Comparison of ENCODE assay signal across 8 cellular contexts in genomic region chr19:1275260-1275975, GRCh38. TPM values are rescaled to one million over a fixed set of nuclear protein-coding genes. Genes with fewer than 3 reads are reported as not detected.
DNase-seq lines count a peak whose midpoint lies in the region; ATAC-seq and TF ChIP-seq lines count a peak whose summit lies in the region.

FAM174C (plus strand) TSS chr19:1275530; CDS start chr19:1275550, 20 bp downstream.

- peaks cover 53 to 68% (median 63%) of the 10 kb centered on the region in 4 donors for H3K4me1 ChIP-seq in transverse colon

- peaks cover 55% of the 10 kb centered on the region for H3K4me1 Mint-ChIP-seq in activated naive CD8-positive, alpha-beta T cell treated with anti-CD3 and anti-CD28 coated beads, Interleukin-2, amount 50 U/mL, for 24 hours

- H3K27me3 ChIP-seq in transverse colon: no peaks in the 10 kb centered on the region

- peak within 1 kb of the TSS; percentile 79 for H3K4me3 ChIP-seq in GM12875 (ENCODE audit: low read depth, low read length)
- peak within 1 kb of the TSS; percentile 54 to 67 (median 58) for H3K4me3 ChIP-seq in transverse colon

- DNase-seq in NCI-H1436 (lab: John Stamatoyannopoulos, UW) (peak; percentile 96), SW480 (ENCODE audit: low spot score) (peak; percentile 91), Right ventricle myocardium superior (peak; percentile 97), pons (ENCODE audit: low spot score) (peak; percentile 90), transverse colon (peak; percentile 96)
- peak; percentile 96 for DNase-seq in activated naive CD8-positive, alpha-beta T cell treated with anti-CD3 and anti-CD28 coated beads, Interleukin-2, amount 50 U/mL, for 24 hours

- peak within 1 kb of the TSS; percentile 95 for H3K27ac Mint-ChIP-seq in activated naive CD8-positive, alpha-beta T cell treated with anti-CD3 and anti-CD28 coated beads, Interleukin-2, amount 50 U/mL, for 24 hours

- in situ Hi-C loops in transverse colon (cut with MboI; ENCODE audit: low pct_ligation_motif_present in 1 of 4, low pct_unique_long_range_greater_than_20kb in 1 of 4, low sequenced_read_pairs in 3 of 4): loop anchor here in 2 of 4 donors (25.0 kb wide), 1 partner anchor 112 kb away; the partner anchor contains the start of gene NDUFS7 (in 2 of the 2)

- ATAC-seq in HG02798 (IDR thresholded peaks at IDR 0.05; ENCODE audit: poor library complexity, unreplicated experiment) (peak; percentile 84), Right ventricle myocardium superior (ENCODE audit: poor library complexity) (peak; percentile 81)
- ATAC-seq in activated naive CD8-positive, alpha-beta T cell treated with anti-CD3 and anti-CD28 coated beads, Interleukin-2, amount 50 U/mL, for 24 hours: peak; percentile 87

- peak within 1 kb of the TSS; percentile 89 for H3K4me3 Mint-ChIP-seq in activated naive CD8-positive, alpha-beta T cell treated with anti-CD3 and anti-CD28 coated beads, Interleukin-2, amount 50 U/mL, for 24 hours

- intact Hi-C loops in Right ventricle myocardium superior (cut with DNase I): loop anchor here (10.0 kb wide), 1 partner anchor 109 kb away; the partner anchor contains the start of gene NDUFS7
- intact Hi-C loops in transverse colon (cut with DNase I; ENCODE audit: low total_unique reads): no loop called here

- H3K27me3 Mint-ChIP-seq in activated naive CD8-positive, alpha-beta T cell treated with anti-CD3 and anti-CD28 coated beads, Interleukin-2, amount 50 U/mL, for 24 hours: no peaks in the 10 kb centered on the region

- peaks cover 0 to 28% (median 13%) of the 10 kb centered on the region in 4 donors for H3K36me3 ChIP-seq in transverse colon

- peaks cover 47% of the 10 kb centered on the region for H3K36me3 Mint-ChIP-seq in activated naive CD8-positive, alpha-beta T cell treated with anti-CD3 and anti-CD28 coated beads, Interleukin-2, amount 50 U/mL, for 24 hours (ENCODE audit: low read depth)

- H3K27ac ChIP-seq in transverse colon: peak within 1 kb of the TSS; percentile 98 to 100 (median 100)

- WGBS in transverse colon (ENCODE audit: low coverage in 1 of 2), 2 donors: 1% methylated on average over 59 of the region's 98 CpGs; no CpG with 5 or more reads in 1 of the 2 donors

- no peaks in the 10 kb centered on the region for H3K9me3 ChIP-seq in transverse colon

- no peaks in the 10 kb centered on the region for H3K9me3 Mint-ChIP-seq in activated naive CD8-positive, alpha-beta T cell treated with anti-CD3 and anti-CD28 coated beads, Interleukin-2, amount 50 U/mL, for 24 hours

- no peak for TF ChIP-seq EP300 in transverse colon (IDR thresholded peaks at IDR 0.05; ENCODE audit: low read depth)

- TF ChIP-seq CTCF in GM12875 (IDR thresholded peaks at IDR 0.05; ENCODE audit: borderline replicate concordance, insufficient read depth, low read depth, low read length): no peak
- TF ChIP-seq CTCF in transverse colon (IDR thresholded peaks at IDR 0.05): no peak

- peak; percentile 75 for TF ChIP-seq POLR2A in transverse colon (IDR thresholded peaks at IDR 0.05)

RNA-seq across cellular contexts. Expression of gene FAM174C, which starts in this region (rescaled TPM):
- total RNA-seq in Right ventricle myocardium superior (12.4 TPM), transverse colon (100 to 1,000 TPM in 2 of 4 donors, 10 to 100 TPM in 2; 72.5 to 116 (median 99.0) TPM)

Comparison
In these comparisons a context has a peak if more than half of its experiments do, and no peak if none do; other contexts are left out.
1. Peak in every context shown above with its lines: DNase-seq, ATAC-seq, H3K4me3 ChIP-seq and H3K27ac ChIP-seq.